In genomic region chr12:56296207-56296785, GRCh38 we compare ENCODE assay signal across 17 cellular contexts. TPM values are rescaled to one million over a fixed set of nuclear protein-coding genes. Genes with fewer than 3 reads are reported as not detected.
DNase-seq lines count a peak whose midpoint lies in the region; ATAC-seq and TF ChIP-seq lines count a peak whose summit lies in the region.
"Had no signal": no experiment of that assay in that cellular context is flagged by ENCODE, and none has a peak within 500 bp of the region (broad histone marks: within the 10 kb centered on the region; RNA-seq: fewer than 3 reads in every experiment).

No MANE protein-coding gene starts in this region.

- DNase-seq in CD1c-positive myeloid dendritic cell (ENCODE audit: extremely low spot score) (peak; percentile 15), GM12865 (ENCODE audit: low read depth) (peak; percentile 27), T-cell (no peak), hippocampal formation (lab: John Stamatoyannopoulos, UW) (no peak)
- no peak for DNase-seq in activated T-helper 2 cell treated with anti-CD3 and anti-CD28 coated beads, Interferon-gamma antibody, Interleukin-2, Interleukin-4, amounts not matched to agents 10 μg/mL and 5 μg/mL and 100 μg/mL, durations not matched to agents 14 hours and 24 hours and 36 hours (ENCODE audit: low spot score)
- DNase-seq: activated CD4-positive, alpha-beta T cell treated with anti-CD3 and anti-CD28 coated beads, Interleukin-2, amount 50 U/mL, for 1 hour; activated naive CD4-positive, alpha-beta T cell treated with Interleukin-2 at 50 U/mL for 16 hours; caudate nucleus; head of caudate nucleus; IMR-90; left cardiac atrium; NCI-H146 had no signal

- no peaks in the 10 kb centered on the region for H3K27me3 ChIP-seq in neutrophil
- H3K27me3 ChIP-seq: suprapubic skin had no signal

- CTCF ChIA-PET in T-cell (lab: Charles Lee) = interaction anchor here (0.8 to 0.9 kb wide), 2 partner anchors 178 to 355 kb away, joined by 3 to 9 read pairs; partner anchors contain the start of gene ZC3H10 (in 1 of the 2)

- ATAC-seq in T-cell (replicated peaks in 1 of 4) = no peak
- no peak for ATAC-seq in GM18517 (IDR thresholded peaks at IDR 0.05; ENCODE audit: unreplicated experiment)
- ATAC-seq: left cardiac atrium, sciatic nerve had no signal

- H3K4me1 Mint-ChIP-seq in T-cell = peaks cover 60 to 70% (median 65%) of the 10 kb centered on the region in 3 donors
- peaks cover 51% of the 10 kb centered on the region for H3K4me1 Mint-ChIP-seq in activated T-helper 2 cell treated with anti-CD3 and anti-CD28 coated beads, Interferon-gamma antibody, Interleukin-2, Interleukin-4, amounts not matched to agents 10 μg/mL and 5 μg/mL and 100 μg/mL, durations not matched to agents 14 hours and 24 hours and 36 hours (ENCODE audit: low read depth)

- peaks cover 24% of the 10 kb centered on the region for H3K36me3 Mint-ChIP-seq in T-cell
- peaks cover 38% of the 10 kb centered on the region for H3K36me3 Mint-ChIP-seq in activated T-helper 2 cell treated with anti-CD3 and anti-CD28 coated beads, Interferon-gamma antibody, Interleukin-2, Interleukin-4, amounts not matched to agents 10 μg/mL and 5 μg/mL and 100 μg/mL, durations not matched to agents 14 hours and 24 hours and 36 hours (ENCODE audit: low read depth)

- intact Hi-C loops in activated T-helper 2 cell treated with anti-CD3 and anti-CD28 coated beads, Interferon-gamma antibody, Interleukin-2, Interleukin-4, amounts not matched to agents 10 μg/mL and 5 μg/mL and 100 μg/mL, durations not matched to agents 14 hours and 24 hours and 36 hours (cut with micrococcal nuclease) = no loop called here

- H3K36me3 ChIP-seq in neutrophil = peaks cover 4% of the 10 kb centered on the region

- no peak overlapping the region for H3K4me3 ChIP-seq in GM12865 (ENCODE audit: low read depth, low read length)
- peak overlapping the region in 1 of 2 experiments; percentile 6 for H3K4me3 ChIP-seq in neutrophil (ENCODE audit: low read depth in 1 of 2, low read length in 1 of 2)
- H3K4me3 ChIP-seq: suprapubic skin had no signal

- no peak for TF ChIP-seq CTCF in GM12865 (IDR thresholded peaks at IDR 0.05; ENCODE audit: insufficient read depth, low read depth, low read length, missing control alignments)
- TF ChIP-seq CTCF in neutrophil (IDR thresholded peaks at IDR 0.05) = no peak

- H3K4me1 ChIP-seq in neutrophil (ENCODE audit: control insufficient read depth in 1 of 2, insufficient read depth in 1 of 2, low read depth in 1 of 2, low read length in 1 of 2) = peaks cover 66 to 72% of the 10 kb centered on the region in 2 experiments

- POLR2A ChIA-PET in T-cell (lab: Charles Lee) = no interaction called here

- no peaks in the 10 kb centered on the region for H3K9me3 ChIP-seq in neutrophil
- H3K9me3 ChIP-seq: suprapubic skin had no signal

- no peaks in the 10 kb centered on the region for H3K27me3 Mint-ChIP-seq in T-cell
- no peaks in the 10 kb centered on the region for H3K27me3 Mint-ChIP-seq in activated T-helper 2 cell treated with anti-CD3 and anti-CD28 coated beads, Interferon-gamma antibody, Interleukin-2, Interleukin-4, amounts not matched to agents 10 μg/mL and 5 μg/mL and 100 μg/mL, durations not matched to agents 14 hours and 24 hours and 36 hours (ENCODE audit: low read depth)

- H3K4me3 Mint-ChIP-seq in T-cell = no peak overlapping the region
- no peak overlapping the region for H3K4me3 Mint-ChIP-seq in activated T-helper 2 cell treated with anti-CD3 and anti-CD28 coated beads, Interferon-gamma antibody, Interleukin-2, Interleukin-4, amounts not matched to agents 10 μg/mL and 5 μg/mL and 100 μg/mL, durations not matched to agents 14 hours and 24 hours and 36 hours (ENCODE audit: low read depth)

- H3K9me3 Mint-ChIP-seq in T-cell = no peaks in the 10 kb centered on the region
- no peaks in the 10 kb centered on the region for H3K9me3 Mint-ChIP-seq in activated T-helper 2 cell treated with anti-CD3 and anti-CD28 coated beads, Interferon-gamma antibody, Interleukin-2, Interleukin-4, amounts not matched to agents 10 μg/mL and 5 μg/mL and 100 μg/mL, durations not matched to agents 14 hours and 24 hours and 36 hours
- H3K9me3 Mint-ChIP-seq: nephron had no signal

- H3K27ac Mint-ChIP-seq in T-cell = peak overlapping the region; percentile 0 to 38
- no peak overlapping the region for H3K27ac Mint-ChIP-seq in activated T-helper 2 cell treated with anti-CD3 and anti-CD28 coated beads, Interferon-gamma antibody, Interleukin-2, Interleukin-4, amounts not matched to agents 10 μg/mL and 5 μg/mL and 100 μg/mL, durations not matched to agents 14 hours and 24 hours and 36 hours

- peak overlapping the region; percentile 98 for H3K27ac ChIP-seq in neutrophil
- H3K27ac ChIP-seq: suprapubic skin had no signal

RNA-seq across cellular contexts. Expression of gene CS, which starts 3.8 kb away (rescaled TPM):
- total RNA-seq in T-cell = 100 to 1,000 TPM; 135 to 166 (median 159) TPM
- total RNA-seq in activated T-helper 2 cell treated with anti-CD3 and anti-CD28 coated beads, Interferon-gamma antibody, Interleukin-2, Interleukin-4, amounts not matched to agents 10 μg/mL and 5 μg/mL and 100 μg/mL, durations not matched to agents 14 hours and 24 hours and 36 hours = 250 and 253 TPM in 2 replicates

RNA-seq across cellular contexts. Expression of gene CNPY2, which starts 19.5 kb away (rescaled TPM):
- total RNA-seq in T-cell = 10 to 100 TPM; 52.9 to 92.8 (median 90.8) TPM
- total RNA-seq in activated T-helper 2 cell treated with anti-CD3 and anti-CD28 coated beads, Interferon-gamma antibody, Interleukin-2, Interleukin-4, amounts not matched to agents 10 μg/mL and 5 μg/mL and 100 μg/mL, durations not matched to agents 14 hours and 24 hours and 36 hours = 160 and 165 TPM in 2 replicates

RNA-seq across cellular contexts. Expression of gene COQ10A, which starts 29.6 kb away (rescaled TPM):
- 10 to 100 TPM; 29.9 to 38.4 (median 31.9) TPM for total RNA-seq in T-cell
- total RNA-seq in activated T-helper 2 cell treated with anti-CD3 and anti-CD28 coated beads, Interferon-gamma antibody, Interleukin-2, Interleukin-4, amounts not matched to agents 10 μg/mL and 5 μg/mL and 100 μg/mL, durations not matched to agents 14 hours and 24 hours and 36 hours = 15.9 and 17.0 TPM in 2 replicates

RNA-seq across cellular contexts. Expression of gene PAN2, which starts 37.5 kb away (rescaled TPM):
- 100 to 1,000 TPM; 126 to 187 (median 164) TPM for total RNA-seq in T-cell
- total RNA-seq in activated T-helper 2 cell treated with anti-CD3 and anti-CD28 coated beads, Interferon-gamma antibody, Interleukin-2, Interleukin-4, amounts not matched to agents 10 μg/mL and 5 μg/mL and 100 μg/mL, durations not matched to agents 14 hours and 24 hours and 36 hours = 28.7 and 28.9 TPM in 2 replicates

RNA-seq across cellular contexts. Expression of gene ANKRD52, which starts 38.1 kb away (rescaled TPM):
- total RNA-seq in T-cell = 10 to 100 TPM; 35.8 to 51.0 (median 43.1) TPM
- total RNA-seq in activated T-helper 2 cell treated with anti-CD3 and anti-CD28 coated beads, Interferon-gamma antibody, Interleukin-2, Interleukin-4, amounts not matched to agents 10 μg/mL and 5 μg/mL and 100 μg/mL, durations not matched to agents 14 hours and 24 hours and 36 hours = 66.0 and 78.0 TPM in 2 replicates

Comparison
In these comparisons a context has a peak if more than half of its experiments do, and no peak if none do; other contexts are left out.
1. DNase-seq: peak in CD1c-positive myeloid dendritic cell (single experiment) and GM12865 (single experiment); none in T-cell (0 of 34), hippocampal formation (0 of 2) and activated T-helper 2 cell treated with anti-CD3 and anti-CD28 coated beads, Interferon-gamma antibody, Interleukin-2, Interleukin-4, amounts not matched to agents 10 μg/mL and 5 μg/mL and 100 μg/mL, durations not matched to agents 14 hours and 24 hours and 36 hours (single experiment).